In the genomic region with DNA sequence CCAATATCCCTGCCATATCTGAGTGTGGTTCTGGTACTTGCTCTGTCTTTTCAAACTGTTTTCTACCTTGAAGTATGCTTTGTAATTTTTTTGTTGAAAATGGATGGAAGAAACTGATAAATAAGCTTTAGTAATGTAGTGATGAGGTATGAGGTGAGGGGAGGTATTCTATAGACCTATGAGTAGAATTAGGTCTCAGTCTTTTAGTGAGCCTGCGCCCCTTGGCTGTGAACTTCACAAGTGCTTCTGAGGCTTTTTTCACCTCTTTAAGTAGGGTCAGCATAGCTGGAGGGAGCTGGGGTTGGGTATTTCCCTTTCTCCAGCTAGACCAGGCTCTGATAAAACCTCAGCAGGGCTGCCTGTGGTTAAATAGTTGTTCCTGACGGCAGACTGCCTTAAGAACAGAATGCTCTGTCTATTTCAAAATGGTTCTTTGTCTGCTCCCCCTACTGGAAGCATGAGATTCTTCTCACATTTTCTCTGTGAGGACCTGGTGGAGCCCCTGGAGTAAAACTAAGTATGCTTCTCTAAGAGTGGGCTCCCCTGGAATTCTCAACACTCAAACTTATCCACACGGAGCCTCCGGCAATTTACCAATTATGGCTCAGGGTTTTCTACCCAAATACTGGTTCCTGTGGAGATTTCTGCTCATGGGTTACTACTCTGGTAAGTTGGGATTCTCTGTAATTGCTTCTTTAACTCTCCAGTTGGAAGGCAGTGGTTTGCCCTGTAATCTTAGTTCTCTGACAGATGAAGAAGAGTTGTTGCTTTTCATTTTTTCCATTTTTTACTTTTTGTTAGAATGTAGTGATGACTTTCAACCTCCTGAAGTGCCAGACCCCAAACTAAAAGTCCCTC, we compare ENCODE assay signal across 8 cellular contexts. TPM values are rescaled to one million over a fixed set of nuclear protein-coding genes. Genes with fewer than 3 reads are reported as not detected.
DNase-seq lines count a peak whose midpoint lies in the region; ATAC-seq, FAIRE-seq and TF ChIP-seq lines count a peak whose summit lies in the region.
"Had no signal": no experiment of that assay in that cellular context is flagged by ENCODE, and none has a peak within 500 bp of the region (broad histone marks: within the 10 kb centered on the region; RNA-seq: fewer than 3 reads in every experiment).

No MANE protein-coding gene starts in this region.

- RAD21 ChIA-PET in GM12878 (lab: Charles Lee; ENCODE audit: unreplicated experiment), result no interaction called here

- TF ChIP-seq RAD21 in GM12878 (IDR thresholded peaks at IDR 0.05; ENCODE audit: insufficient read depth, low read depth, low read length), result no peak

- no peak overlapping the region for H3K4me3 ChIP-seq in GM12864 (ENCODE audit: low read depth, low read length)
- H3K4me3 ChIP-seq in GM12878, result no peak overlapping the region
- H3K4me3 ChIP-seq in transverse colon, result no peak overlapping the region

- H3K4me1 ChIP-seq in GM12878 (ENCODE audit: control insufficient read depth, insufficient read depth, low read length) (no peaks in the 10 kb centered on the region), transverse colon (peaks cover 0 to 3% (median 0%) of the 10 kb centered on the region in 4 donors)

- POLR2A ChIA-PET in GM12878 (lab: Charles Lee), result no interaction called here

- H3K27me3 ChIP-seq in GM12878 (replicated peaks in 1 of 2; ENCODE audit: control insufficient read depth in 2 of 2, insufficient read depth in 2 of 2, low read length in 1 of 2) (no peaks in the 10 kb centered on the region), transverse colon (peaks cover 25% of the 10 kb centered on the region)

- DNase-seq in GM12864 (ENCODE audit: low read depth) (no peak), NCI-H1092 (lab: John Stamatoyannopoulos, UW) (peak; percentile 4), GM12878 (ENCODE audit: low read depth, low spot score) (no peak), islet precursor cell (peak; percentile 88), transverse colon (no peak), COLO668 (lab: John Stamatoyannopoulos, UW; ENCODE audit: unreplicated experiment) (no peak)
- DNase-seq in stimulated activated CD4-positive, alpha-beta T cell treated with anti-CD3 and anti-CD28 coated beads, Interleukin-2, amount 100 ng/mL, for 24 hours, result no peak

- TF ChIP-seq CTCF in GM12864 (IDR thresholded peaks at IDR 0.05; ENCODE audit: low read depth, low read length, missing control alignments), result peak; percentile 55
- peak; percentile 35 to 48 (median 41); a peak in 5 of 6 replicates for TF ChIP-seq CTCF in GM12878 (IDR thresholded peaks at IDR 0.05 in 2 of 3, conservative IDR thresholded peaks at IDR 0.05 in 1 of 3; ENCODE audit: control insufficient read depth in 2 of 3, extremely low read depth in 1 of 3, insufficient read depth in 1 of 3, low read depth in 3 of 3, low read length in 3 of 3)
- peak; percentile 47 to 55 (median 52) for TF ChIP-seq CTCF in transverse colon (IDR thresholded peaks at IDR 0.05)

- TF ChIP-seq POLR2A in GM12878 (IDR thresholded peaks at IDR 0.05; ENCODE audit: low read depth, low read length) (no peak), transverse colon (IDR thresholded peaks at IDR 0.05) (no peak)

- WGBS in GM12878 (ENCODE audit: insufficient coverage, insufficient replicate concordance, low lambda C conversion rate, missing lambda C conversion rate), result 2% methylated on average over 4 of the region's 4 CpGs
- 34 to 71% methylated on average over 1 to 4 of the region's 4 CpGs for WGBS in transverse colon (ENCODE audit: low coverage in 1 of 2), 2 donors

- no peaks in the 10 kb centered on the region; the same call in 1 of the 3 replicates for H3K9me3 ChIP-seq in GM12878 (replicated peaks; ENCODE audit: control insufficient read depth, insufficient read depth, low read length)
- H3K9me3 ChIP-seq in transverse colon, result peaks cover 0 to 9% of the 10 kb centered on the region in 2 donors

- H4K20me1 ChIP-seq in GM12878 (ENCODE audit: control insufficient read depth, insufficient read depth), result no peaks in the 10 kb centered on the region

- CTCF ChIA-PET in GM12878 (lab: Yijun Ruan, JAX), result interaction anchor here (1.7 kb wide), 1 partner anchor 9 kb away, joined by 5 read pairs; no protein-coding TSS in a partner anchor

- ATAC-seq in GM12878, result peak; percentile 48; the same call in 1 of the 3 replicates

- no peak overlapping the region for H2AFZ ChIP-seq in GM12878 (ENCODE audit: control insufficient read depth, low read depth, low read length)

- BruUV-seq in GM12878 (replicated peaks; lab: Mats Ljungman, UMichigan), result no TSS peak

- SMC1A ChIA-PET in GM12878 (lab: Charles Lee; ENCODE audit: uncharacterized antibody, unreplicated experiment), result interaction anchor here (1.0 to 1.7 kb wide), 4 partner anchors 9 to 266 kb away, joined by 3 to 5 read pairs (median 4); no protein-coding TSS in a partner anchor

- in situ Hi-C loops in GM12878 (cut with MboI), result no loop called here
- in situ Hi-C loops in transverse colon (cut with MboI; ENCODE audit: low pct_ligation_motif_present in 1 of 4, low pct_unique_long_range_greater_than_20kb in 1 of 4, low sequenced_read_pairs in 3 of 4), result loop anchor here in 1 of 4 donors (10.0 kb wide), 1 partner anchor 112 kb away; no protein-coding TSS in a partner anchor

- no peak for FAIRE-seq in GM12878 (lab: Jason Lieb, UNC)

- no peaks in the 10 kb centered on the region for H3K79me2 ChIP-seq in GM12878 (ENCODE audit: control insufficient read depth, insufficient read depth, low read length)

- H3K27ac ChIP-seq in GM12878 (ENCODE audit: control insufficient read depth, insufficient read depth) (no peak overlapping the region), transverse colon (no peak overlapping the region)

- TF ChIP-seq EP300 in GM12878 (IDR thresholded peaks at IDR 0.05; ENCODE audit: borderline replicate concordance in 1 of 2, control insufficient read depth in 1 of 2, low read depth in 2 of 2, low read length in 2 of 2), result no peak
- no peak for TF ChIP-seq EP300 in transverse colon (IDR thresholded peaks at IDR 0.05; ENCODE audit: low read depth)

- intact Hi-C loops in GM12878 (cut with micrococcal nuclease; ENCODE audit: unreplicated experiment), result loop anchor here (10.0 kb wide), 1 partner anchor 132 kb away; no protein-coding TSS in a partner anchor
- intact Hi-C loops in transverse colon (cut with DNase I; ENCODE audit: low total_unique reads), result no loop called here

- H3K4me2 ChIP-seq in GM12878 (ENCODE audit: control insufficient read depth, insufficient read depth), result no peak overlapping the region

- no peak overlapping the region for H3K9ac ChIP-seq in GM12878 (ENCODE audit: control insufficient read depth, insufficient read depth, low read length)

- no peaks in the 10 kb centered on the region for H3K36me3 ChIP-seq in GM12878 (ENCODE audit: control insufficient read depth in 2 of 2, insufficient read depth in 2 of 2, low read length in 1 of 2)
- H3K36me3 ChIP-seq in transverse colon, result no peaks in the 10 kb centered on the region

RNA-seq across cellular contexts. Expression of gene KRT5, which starts 13.1 kb away (rescaled TPM):
- not detected in 2 replicates for total RNA-seq in GM12878 (2013; cell fraction: nucleolus; rRNA removed)
- not detected in 2 replicates for total RNA-seq in GM12878 (2014; rRNA removed)
- not detected in 2 replicates for total RNA-seq in GM12878 (2014; rRNA removed; fragmentation: Illumina TruSeq; extraction: Trizol)
- not detected in 2 replicates for total RNA-seq in GM12878 (2021)
- not detected for polyA plus RNA-seq in GM12878 (2011; ENCODE audit: low read depth)
- 0.23 and 1.6 TPM in 2 replicates for polyA plus RNA-seq in GM12878 (2011; rRNA removed)
- 0.15 and 0.27 TPM in 2 replicates for polyA plus RNA-seq in GM12878 (2011; cell fraction: cytosol; rRNA removed)
- polyA plus RNA-seq in GM12878 (2011; cell fraction: nucleus; rRNA removed), result 0.58 and 0.97 TPM in 2 replicates
- polyA plus RNA-seq in GM12878 (2012), result not detected in 2 replicates
- not detected in 2 replicates for polyA plus RNA-seq in GM12878 (2014; fragmentation: Illumina TruSeq; extraction: Trizol)
- polyA plus RNA-seq in GM12878 (2014; fragmentation: Nextera tagmentation; extraction: Ambion mirVana), result not detected
- not detected in 2 replicates for polyA plus RNA-seq in GM12878 (2014; rRNA removed)
- not detected for polyA plus RNA-seq in GM12878 (2016; fragmentation: Nextera tagmentation; extraction: Ambion mirVana)
- polyA minus RNA-seq in GM12878 (2011; rRNA and poly(A)+ RNA removed), result 1.2 and 1.7 TPM in 2 replicates
- 2.0 TPM in 1 of 2 replicates, not detected in the other for polyA minus RNA-seq in GM12878 (2011; cell fraction: cytosol; rRNA and poly(A)+ RNA removed)
- polyA minus RNA-seq in GM12878 (2011; cell fraction: nucleus; rRNA and poly(A)+ RNA removed), result 0.38 and 1.1 TPM in 2 replicates
- total RNA-seq in transverse colon, result not detected
- total RNA-seq: T-helper 2 cell treated with Interferon-gamma antibody and Interleukin-4, amounts not matched to agents 100 ng/mL and 5 ng/mL, for 36 hours had no signal

RNA-seq across cellular contexts. Expression of gene KRT6A, which starts 14.0 kb away (rescaled TPM):
- not detected in 2 replicates for total RNA-seq in GM12878 (2013; cell fraction: nucleolus; rRNA removed)
- total RNA-seq in GM12878 (2014; rRNA removed) (not detected in 2 replicates), GM12878 (2014; rRNA removed; fragmentation: Illumina TruSeq; extraction: Trizol) (not detected in 2 replicates), GM12878 (2021) (not detected in 2 replicates), transverse colon (not detected)
- not detected for polyA plus RNA-seq in GM12878 (2011; ENCODE audit: low read depth)
- polyA plus RNA-seq in GM12878 (2011; rRNA removed) (0.16 and 0.96 TPM in 2 replicates), GM12878 (2014; fragmentation: Illumina TruSeq; extraction: Trizol) (not detected in 2 replicates), GM12878 (2014; fragmentation: Nextera tagmentation; extraction: Ambion mirVana) (not detected), GM12878 (2014; rRNA removed) (not detected in 2 replicates), GM12878 (2016; fragmentation: Nextera tagmentation; extraction: Ambion mirVana) (not detected)
- polyA plus RNA-seq in GM12878 (2011; cell fraction: cytosol; rRNA removed), result 0.03 TPM in 1 of 2 replicates, not detected in the other
- not detected in 2 replicates for polyA plus RNA-seq in GM12878 (2011; cell fraction: nucleus; rRNA removed)
- not detected in 2 replicates for polyA plus RNA-seq in GM12878 (2012)
- polyA minus RNA-seq in GM12878 (2011; rRNA and poly(A)+ RNA removed), result 0.15 and 0.29 TPM in 2 replicates
- polyA minus RNA-seq in GM12878 (2011; cell fraction: cytosol; rRNA and poly(A)+ RNA removed), result not detected in 2 replicates
- not detected in 2 replicates for polyA minus RNA-seq in GM12878 (2011; cell fraction: nucleus; rRNA and poly(A)+ RNA removed)
- total RNA-seq: T-helper 2 cell treated with Interferon-gamma antibody and Interleukin-4, amounts not matched to agents 100 ng/mL and 5 ng/mL, for 36 hours had no signal

RNA-seq across cellular contexts. Expression of gene KRT6C, which starts 33.5 kb away (rescaled TPM):
- not detected in 2 replicates for total RNA-seq in GM12878 (2013; cell fraction: nucleolus; rRNA removed)
- total RNA-seq in GM12878 (2014; rRNA removed), result not detected in 2 replicates
- not detected in 2 replicates for total RNA-seq in GM12878 (2014; rRNA removed; fragmentation: Illumina TruSeq; extraction: Trizol)
- total RNA-seq in GM12878 (2021), result not detected in 2 replicates
- polyA plus RNA-seq in GM12878 (2011; ENCODE audit: low read depth), result not detected
- not detected in 2 replicates for polyA plus RNA-seq in GM12878 (2011; rRNA removed)
- not detected in 2 replicates for polyA plus RNA-seq in GM12878 (2011; cell fraction: cytosol; rRNA removed)
- not detected in 2 replicates for polyA plus RNA-seq in GM12878 (2011; cell fraction: nucleus; rRNA removed)
- not detected in 2 replicates for polyA plus RNA-seq in GM12878 (2012)
- polyA plus RNA-seq in GM12878 (2014; fragmentation: Illumina TruSeq; extraction: Trizol), result not detected in 2 replicates
- not detected for polyA plus RNA-seq in GM12878 (2014; fragmentation: Nextera tagmentation; extraction: Ambion mirVana)
- not detected in 2 replicates for polyA plus RNA-seq in GM12878 (2014; rRNA removed)
- not detected for polyA plus RNA-seq in GM12878 (2016; fragmentation: Nextera tagmentation; extraction: Ambion mirVana)
- polyA minus RNA-seq in GM12878 (2011; rRNA and poly(A)+ RNA removed), result not detected in 2 replicates
- not detected in 2 replicates for polyA minus RNA-seq in GM12878 (2011; cell fraction: cytosol; rRNA and poly(A)+ RNA removed)
- polyA minus RNA-seq in GM12878 (2011; cell fraction: nucleus; rRNA and poly(A)+ RNA removed), result not detected in 2 replicates
- total RNA-seq in transverse colon, result 10 to 100 TPM in 1 of 4 donors, not detected in 3; 23.9 TPM
- total RNA-seq: T-helper 2 cell treated with Interferon-gamma antibody and Interleukin-4, amounts not matched to agents 100 ng/mL and 5 ng/mL, for 36 hours had no signal

RNA-seq across cellular contexts. Expression of gene KRT71, which starts 45.9 kb away (rescaled TPM):
- not detected in 2 replicates for total RNA-seq in GM12878 (2013; cell fraction: nucleolus; rRNA removed)
- total RNA-seq in GM12878 (2014; rRNA removed), result not detected in 2 replicates
- total RNA-seq in GM12878 (2014; rRNA removed; fragmentation: Illumina TruSeq; extraction: Trizol), result not detected in 2 replicates
- total RNA-seq in GM12878 (2021), result not detected in 2 replicates
- polyA plus RNA-seq in GM12878 (2011; ENCODE audit: low read depth), result not detected
- polyA plus RNA-seq in GM12878 (2011; rRNA removed), result not detected in 2 replicates
- polyA plus RNA-seq in GM12878 (2011; cell fraction: cytosol; rRNA removed), result not detected in 2 replicates
- polyA plus RNA-seq in GM12878 (2011; cell fraction: nucleus; rRNA removed), result not detected in 2 replicates
- not detected in 2 replicates for polyA plus RNA-seq in GM12878 (2012)
- polyA plus RNA-seq in GM12878 (2014; fragmentation: Illumina TruSeq; extraction: Trizol), result not detected in 2 replicates
- not detected for polyA plus RNA-seq in GM12878 (2014; fragmentation: Nextera tagmentation; extraction: Ambion mirVana)
- polyA plus RNA-seq in GM12878 (2014; rRNA removed), result not detected in 2 replicates
- polyA plus RNA-seq in GM12878 (2016; fragmentation: Nextera tagmentation; extraction: Ambion mirVana), result not detected
- polyA minus RNA-seq in GM12878 (2011; rRNA and poly(A)+ RNA removed), result not detected in 2 replicates
- not detected in 2 replicates for polyA minus RNA-seq in GM12878 (2011; cell fraction: cytosol; rRNA and poly(A)+ RNA removed)
- not detected in 2 replicates for polyA minus RNA-seq in GM12878 (2011; cell fraction: nucleus; rRNA and poly(A)+ RNA removed)
- not detected for total RNA-seq in transverse colon
- total RNA-seq: T-helper 2 cell treated with Interferon-gamma antibody and Interleukin-4, amounts not matched to agents 100 ng/mL and 5 ng/mL, for 36 hours had no signal

RNA-seq across cellular contexts. Expression of gene KRT6B, which starts 55.1 kb away (rescaled TPM):
- not detected in 2 replicates for total RNA-seq in GM12878 (2013; cell fraction: nucleolus; rRNA removed)
- total RNA-seq in GM12878 (2014; rRNA removed) (not detected in 2 replicates), GM12878 (2014; rRNA removed; fragmentation: Illumina TruSeq; extraction: Trizol) (not detected in 2 replicates), GM12878 (2021) (not detected in 2 replicates), transverse colon (not detected)
- polyA plus RNA-seq in GM12878 (2011; ENCODE audit: low read depth), result not detected
- polyA plus RNA-seq in GM12878 (2011; rRNA removed) (0.07 TPM in 1 of 2 replicates, not detected in the other), GM12878 (2014; fragmentation: Illumina TruSeq; extraction: Trizol) (not detected in 2 replicates), GM12878 (2014; fragmentation: Nextera tagmentation; extraction: Ambion mirVana) (not detected), GM12878 (2014; rRNA removed) (not detected in 2 replicates), GM12878 (2016; fragmentation: Nextera tagmentation; extraction: Ambion mirVana) (not detected)
- not detected in 2 replicates for polyA plus RNA-seq in GM12878 (2011; cell fraction: cytosol; rRNA removed)
- polyA plus RNA-seq in GM12878 (2011; cell fraction: nucleus; rRNA removed), result not detected in 2 replicates
- polyA plus RNA-seq in GM12878 (2012), result not detected in 2 replicates
- not detected in 2 replicates for polyA minus RNA-seq in GM12878 (2011; rRNA and poly(A)+ RNA removed)
- polyA minus RNA-seq in GM12878 (2011; cell fraction: cytosol; rRNA and poly(A)+ RNA removed), result not detected in 2 replicates
- not detected in 2 replicates for polyA minus RNA-seq in GM12878 (2011; cell fraction: nucleus; rRNA and poly(A)+ RNA removed)
- total RNA-seq: T-helper 2 cell treated with Interferon-gamma antibody and Interleukin-4, amounts not matched to agents 100 ng/mL and 5 ng/mL, for 36 hours had no signal

Comparison
In these comparisons a context has a peak if more than half of its experiments do, and no peak if none do; other contexts are left out.
1. DNase-seq: peak in NCI-H1092 (single experiment) and islet precursor cell (single experiment); none in GM12864 (single experiment), GM12878 (single experiment), transverse colon (single experiment), stimulated activated CD4-positive, alpha-beta T cell treated with anti-CD3 and anti-CD28 coated beads, Interleukin-2, amount 100 ng/mL, for 24 hours (0 of 2) and COLO668 (single experiment).
2. Peak in every context shown above with its lines, with median percentiles within 50 percentile points of each other: CTCF ChIP-seq.